ENCODE assay signal across 16 cellular contexts in the genomic region with DNA sequence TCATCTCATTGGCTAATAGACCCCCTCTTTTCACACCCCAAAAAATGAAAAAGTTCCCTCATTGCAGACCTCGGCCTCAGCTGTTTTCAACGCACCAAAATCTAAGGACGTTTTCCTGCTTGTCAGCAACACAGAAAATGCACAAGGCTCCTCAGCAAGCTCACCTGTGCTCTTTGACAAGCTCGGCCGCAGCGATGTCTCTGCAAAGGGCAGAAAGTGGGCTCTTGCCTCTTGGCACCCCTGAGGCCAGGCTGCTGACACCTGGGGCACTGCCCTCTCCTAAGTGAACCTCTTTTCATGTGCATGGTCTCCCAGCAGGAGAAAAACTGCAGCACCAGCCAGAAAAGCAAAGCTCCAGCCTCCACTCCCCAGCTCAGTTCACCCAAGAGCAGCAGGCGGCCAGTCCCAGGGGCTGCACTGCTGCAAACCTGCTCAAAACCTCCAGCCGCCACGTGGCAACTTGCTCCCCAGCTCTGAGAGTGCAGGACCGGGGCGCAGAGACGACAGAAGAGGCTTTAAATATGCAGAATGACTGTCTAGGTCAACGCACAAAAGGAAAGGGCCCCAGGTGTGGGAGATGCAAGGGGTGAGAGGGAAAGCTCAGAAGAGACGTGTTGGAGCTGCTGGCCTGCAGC.
DNase-seq lines count a peak whose midpoint lies in the region; ATAC-seq and TF ChIP-seq lines count a peak whose summit lies in the region.
"Had no signal": no experiment of that assay in that cellular context is flagged by ENCODE, and none has a peak within 500 bp of the region (broad histone marks: within the 10 kb centered on the region; RNA-seq: fewer than 3 reads in every experiment).

No MANE protein-coding gene starts in this region.

- in situ Hi-C loops in IMR-90 (cut with MboI; ENCODE audit: low sequenced_read_pairs): loop anchor here (25.0 kb wide), 1 partner anchor 107 kb away; no protein-coding TSS in a partner anchor

- H4K91ac ChIP-seq in IMR-90 (ENCODE audit: insufficient read depth, low read depth, low read length) (no peak overlapping the region), mesenchymal stem cell (ENCODE audit: low read length) (no peak overlapping the region)

- DNase-seq in IMR-90 (no peak), neural progenitor cell (ENCODE audit: low spot score) (no peak), NCI-H1092 treated with DMSO at 0.1 percent for 48 hours (lab: John Stamatoyannopoulos, UW) (no peak), mesenchymal stem cell (no peak)
- DNase-seq in effector CD8-positive, alpha-beta T cell (lab: John Stamatoyannopoulos, UW): no peak
- DNase-seq: ACHN, DMS53, GF-D8, GM23248, H7 had no signal

- H3K27ac Mint-ChIP-seq in brain (peak overlapping the region in 3 of 5 experiments; percentile 20 to 59 (median 39)), neural progenitor cell (peak overlapping the region; percentile 87)

- H3K14ac ChIP-seq in IMR-90 (replicated peaks; ENCODE audit: low read depth, low read length) (no peak overlapping the region), mesenchymal stem cell (ENCODE audit: low read length in 2 of 2) (no peak overlapping the region)

- POLR2A ChIA-PET in IMR-90 (lab: Charles Lee; ENCODE audit: unreplicated experiment): no interaction called here

- no peak overlapping the region for H3K27ac ChIP-seq in BLaER1 treated with 17β-estradiol and CSF1 and Interleukin-3, amounts not matched to agents 10 nM and 100 nM
- no peak overlapping the region for H3K27ac ChIP-seq in IMR-90 (ENCODE audit: insufficient read depth, low read length)
- no peak overlapping the region for H3K27ac ChIP-seq in neural progenitor cell
- H3K27ac ChIP-seq in mesenchymal stem cell (ENCODE audit: low read length, poor library complexity, severe bottlenecking): no peak overlapping the region
- H3K27ac ChIP-seq: GM23248, HL-60 had no signal

- H3K27me3 Mint-ChIP-seq in brain (no peaks in the 10 kb centered on the region), neural progenitor cell (ENCODE audit: insufficient read depth, low read depth) (no peaks in the 10 kb centered on the region)

- H3K4me2 ChIP-seq in BLaER1 treated with 17β-estradiol and CSF1 and Interleukin-3, amounts not matched to agents 10 nM and 100 nM: peak overlapping the region in 8 of 11 experiments; percentile 78 to 95 (median 86); a peak in 14 of 22 replicates
- H3K4me2 ChIP-seq in IMR-90 (ENCODE audit: low read depth, low read length) (no peak overlapping the region), neural progenitor cell (no peak overlapping the region), mesenchymal stem cell (ENCODE audit: low read length, poor library complexity, severe bottlenecking) (no peak overlapping the region)

- no peaks in the 10 kb centered on the region for H3K79me2 ChIP-seq in neural progenitor cell (ENCODE audit: low read depth)

- H3K4ac ChIP-seq in IMR-90 (ENCODE audit: low read depth, low read length) (no peak overlapping the region), mesenchymal stem cell (ENCODE audit: low read depth in 1 of 2, low read length in 2 of 2) (no peak overlapping the region)

- H3K36me3 Mint-ChIP-seq in brain: peaks cover 32% of the 10 kb centered on the region
- peaks cover 4% of the 10 kb centered on the region for H3K36me3 Mint-ChIP-seq in neural progenitor cell
- H3K36me3 Mint-ChIP-seq: CD14-positive monocyte had no signal

- H2AK5ac ChIP-seq in IMR-90 (ENCODE audit: low read depth, low read length) (no peak overlapping the region), mesenchymal stem cell (ENCODE audit: low read length, severe bottlenecking) (no peak overlapping the region)

- no peak overlapping the region for H4K8ac ChIP-seq in IMR-90 (ENCODE audit: low read depth in 2 of 2, low read length in 2 of 2)
- H4K8ac ChIP-seq in mesenchymal stem cell (ENCODE audit: low read length): no peak overlapping the region

- no peak overlapping the region for H2BK20ac ChIP-seq in IMR-90 (ENCODE audit: low read depth, low read length)

- H2AFZ ChIP-seq in IMR-90 (replicated peaks; ENCODE audit: low read length, poor library complexity): no peak overlapping the region
- no peak overlapping the region for H2AFZ ChIP-seq in neural progenitor cell (replicated peaks)
- H2AFZ ChIP-seq in mesenchymal stem cell (ENCODE audit: low read depth, low read length): no peak overlapping the region
- H2AFZ ChIP-seq: GM23248 had no signal

- TF ChIP-seq RAD21 in IMR-90 (IDR thresholded peaks at IDR 0.05; ENCODE audit: low read length): no peak

- H3K56ac ChIP-seq in IMR-90 (ENCODE audit: extremely low read depth, insufficient read depth, low read length): no peak overlapping the region

- ATAC-seq in IMR-90 (ENCODE audit: low read depth) (no peak), HG03135 (IDR thresholded peaks at IDR 0.05; ENCODE audit: unreplicated experiment) (no peak)

- WGBS in IMR-90 (ENCODE audit: extremely low coverage in 2 of 2, insufficient read length in 1 of 2), 2 experiments: 72% methylated on average over 8 of the region's 14 CpGs; no CpG with 5 or more reads in 1 of the 2 experiments
- 93% methylated on average over 14 of the region's 14 CpGs for WGBS in mesenchymal stem cell

- TF ChIP-seq CTCF in IMR-90 (conservative IDR thresholded peaks at IDR 0.05; ENCODE audit: low read depth, low read length) (no peak), brain (conservative IDR thresholded peaks at IDR 0.05) (no peak), neural progenitor cell (IDR thresholded peaks at IDR 0.05) (no peak)

- peak overlapping the region; percentile 50 for H2AK9ac ChIP-seq in IMR-90 (replicated peaks; ENCODE audit: low read depth, low read length, poor library complexity)

- H3K4me3 Mint-ChIP-seq in brain (no peak overlapping the region), neural progenitor cell (no peak overlapping the region)
- H3K4me3 Mint-ChIP-seq: CD14-positive monocyte had no signal

- H4K20me1 ChIP-seq in BLaER1 treated with 17β-estradiol and CSF1 and Interleukin-3, amounts not matched to agents 10 nM and 100 nM: peaks cover 0 to 8% (median 0%) of the 10 kb centered on the region in 11 experiments; a peak in 3 of 22 replicates
- H4K20me1 ChIP-seq in IMR-90 (ENCODE audit: insufficient read depth, low read length) (no peaks in the 10 kb centered on the region; the same call in 1 of the 2 replicates), neural progenitor cell (ENCODE audit: low read depth) (no peaks in the 10 kb centered on the region)

- H3K23ac ChIP-seq in IMR-90 (ENCODE audit: low read depth, low read length) (no peak overlapping the region), mesenchymal stem cell (ENCODE audit: low read length in 2 of 2) (no peak overlapping the region)

- dilution Hi-C loops in IMR-90 (cut with HindIII; ENCODE audit: low sequenced_read_pairs, unreplicated experiment): no loop called here

- no peaks in the 10 kb centered on the region for H3K79me1 ChIP-seq in IMR-90 (ENCODE audit: low read depth in 1 of 2, low read length in 2 of 2)
- no peaks in the 10 kb centered on the region for H3K79me1 ChIP-seq in mesenchymal stem cell (replicated peaks; ENCODE audit: low read length, poor library complexity, severe bottlenecking)

- no TSS peak for BruUV-seq in IMR-90 (replicated peaks; lab: Mats Ljungman, UMichigan)

- H3F3A ChIP-seq in neural progenitor cell (ENCODE audit: low read depth): no peaks in the 10 kb centered on the region

- no peak overlapping the region for H4K5ac ChIP-seq in IMR-90 (ENCODE audit: low read depth, low read length)

- H3K27me3 ChIP-seq in BLaER1 treated with 17β-estradiol and CSF1 and Interleukin-3, amounts not matched to agents 10 nM and 100 nM: peaks cover 0 to 51% (median 10%) of the 10 kb centered on the region in 11 experiments; a peak in 12 of 22 replicates
- H3K27me3 ChIP-seq in IMR-90 (ENCODE audit: control insufficient read depth, insufficient read depth, low read length) (no peaks in the 10 kb centered on the region; the same call in 1 of the 2 replicates), neural progenitor cell (no peaks in the 10 kb centered on the region), mesenchymal stem cell (ENCODE audit: control insufficient read depth in 1 of 2, insufficient read depth in 1 of 2, low read length in 2 of 2) (peaks cover 5 to 11% of the 10 kb centered on the region in 2 experiments)

- TF ChIP-seq POLR2A in IMR-90 (IDR thresholded peaks at IDR 0.05; ENCODE audit: low read depth, low read length): no peak

- no peak overlapping the region for H3K4me3 ChIP-seq in BLaER1 treated with 17β-estradiol and CSF1 and Interleukin-3, amounts not matched to agents 10 nM and 100 nM
- H3K4me3 ChIP-seq in IMR-90 (ENCODE audit: insufficient read depth, low read depth, low read length): no peak overlapping the region
- H3K4me3 ChIP-seq in neural progenitor cell: no peak overlapping the region
- H3K4me3 ChIP-seq in mesenchymal stem cell (ENCODE audit: insufficient read depth in 1 of 2, low read depth in 1 of 2, low read length in 2 of 2): no peak overlapping the region
- H3K4me3 ChIP-seq: GM23248, K562 had no signal

- H3K9me3 ChIP-seq in BLaER1 treated with 17β-estradiol and CSF1 and Interleukin-3, amounts not matched to agents 10 nM and 100 nM (replicated peaks in 1 of 11): no peaks in the 10 kb centered on the region
- H3K9me3 ChIP-seq in IMR-90 (ENCODE audit: control insufficient read depth, insufficient read depth, low read length): no peaks in the 10 kb centered on the region
- no peaks in the 10 kb centered on the region for H3K9me3 ChIP-seq in neural progenitor cell (ENCODE audit: low read depth)
- no peaks in the 10 kb centered on the region for H3K9me3 ChIP-seq in mesenchymal stem cell (ENCODE audit: control insufficient read depth, low read length)

- no peaks in the 10 kb centered on the region for H3K9me1 ChIP-seq in IMR-90 (ENCODE audit: insufficient read depth, low read length)

- intact Hi-C loops in IMR-90 (cut with micrococcal nuclease): no loop called here

- H3K4me1 Mint-ChIP-seq in brain (no peaks in the 10 kb centered on the region), neural progenitor cell (peaks cover 18% of the 10 kb centered on the region)
- H3K4me1 Mint-ChIP-seq: CD14-positive monocyte had no signal

- H3K4me1 ChIP-seq in BLaER1 treated with 17β-estradiol and CSF1 and Interleukin-3, amounts not matched to agents 10 nM and 100 nM: peaks cover 0 to 60% (median 49%) of the 10 kb centered on the region in 10 experiments; a peak in 18 of 20 replicates
- H3K4me1 ChIP-seq in IMR-90 (ENCODE audit: control insufficient read depth, insufficient read depth, low read length) (no peaks in the 10 kb centered on the region), neural progenitor cell (peaks cover 5% of the 10 kb centered on the region), mesenchymal stem cell (ENCODE audit: control insufficient read depth, insufficient read depth, low read depth, low read length) (no peaks in the 10 kb centered on the region)

- H2BK15ac ChIP-seq in IMR-90 (ENCODE audit: low read depth, low read length) (no peak overlapping the region), mesenchymal stem cell (ENCODE audit: low read depth, poor library complexity, severe bottlenecking) (no peak overlapping the region)

- CTCF ChIA-PET in IMR-90 (lab: Yijun Ruan, JAX): no interaction called here

- no peaks in the 10 kb centered on the region for H3K9me3 Mint-ChIP-seq in brain
- H3K9me3 Mint-ChIP-seq in neural progenitor cell: no peaks in the 10 kb centered on the region
- H3K9me3 Mint-ChIP-seq: CD14-positive monocyte had no signal

- H3K36me3 ChIP-seq in BLaER1 treated with 17β-estradiol and CSF1 and Interleukin-3, amounts not matched to agents 10 nM and 100 nM: no peaks in the 10 kb centered on the region
- H3K36me3 ChIP-seq in IMR-90 (ENCODE audit: control insufficient read depth, insufficient read depth, low read length) (no peaks in the 10 kb centered on the region), neural progenitor cell (no peaks in the 10 kb centered on the region), mesenchymal stem cell (ENCODE audit: control insufficient read depth in 1 of 2, insufficient read depth in 2 of 2, low read depth in 1 of 2, low read length in 2 of 2) (peaks cover 0 to 19% of the 10 kb centered on the region in 2 experiments)

- no peak overlapping the region for H3K18ac ChIP-seq in IMR-90 (ENCODE audit: low read depth, low read length)
- no peak overlapping the region for H3K18ac ChIP-seq in mesenchymal stem cell (ENCODE audit: low read depth in 1 of 2, low read length in 2 of 2)

- H2BK120ac ChIP-seq in IMR-90 (ENCODE audit: low read depth, low read length): no peak overlapping the region
- H2BK120ac ChIP-seq in mesenchymal stem cell (ENCODE audit: low read depth, low read length): no peak overlapping the region

- H3K9ac ChIP-seq in BLaER1 treated with 17β-estradiol and CSF1 and Interleukin-3, amounts not matched to agents 10 nM and 100 nM: no peak overlapping the region
- no peak overlapping the region for H3K9ac ChIP-seq in IMR-90 (ENCODE audit: low read depth, low read length)
- H3K9ac ChIP-seq in neural progenitor cell: no peak overlapping the region
- no peak overlapping the region for H3K9ac ChIP-seq in mesenchymal stem cell (ENCODE audit: low read length)
- H3K9ac ChIP-seq: GM23248 had no signal

- H2BK12ac ChIP-seq in mesenchymal stem cell (ENCODE audit: low read length in 2 of 2): no peak overlapping the region

- no peak overlapping the region for H2BK5ac ChIP-seq in IMR-90 (ENCODE audit: low read depth, low read length, poor library complexity, severe bottlenecking)
- H2BK5ac ChIP-seq in mesenchymal stem cell (ENCODE audit: low read depth, low read length, poor library complexity, severe bottlenecking): no peak overlapping the region

Comparison
In these comparisons a context has a peak if more than half of its experiments do, and no peak if none do; other contexts are left out.
1. H3K4me2 ChIP-seq: peak in BLaER1 treated with 17β-estradiol and CSF1 and Interleukin-3, amounts not matched to agents 10 nM and 100 nM (8 of 11); none in IMR-90 (single experiment), neural progenitor cell (single experiment) and mesenchymal stem cell (single experiment).